22 cellular contexts compared by ENCODE assay signal in the genomic region with DNA sequence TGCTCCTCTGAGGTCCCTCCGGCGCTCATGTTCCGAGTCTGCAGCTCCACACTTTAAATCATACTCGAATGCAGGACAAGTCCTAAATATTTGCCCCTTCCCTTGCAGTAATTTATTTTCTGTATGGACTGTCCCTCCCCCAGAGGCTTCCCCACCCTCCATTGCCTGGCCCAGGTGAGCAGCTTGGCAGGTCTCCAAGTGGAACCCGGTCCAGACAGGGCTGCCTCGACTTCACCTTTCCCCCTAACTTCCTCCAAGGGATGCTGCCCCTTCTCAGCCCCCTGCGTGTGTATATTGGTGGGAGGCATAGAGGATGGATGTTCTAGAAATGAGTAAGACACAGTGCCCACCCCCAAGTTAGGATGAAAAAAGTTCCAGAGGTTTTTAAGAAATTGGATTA. TPM values are rescaled to one million over a fixed set of nuclear protein-coding genes. Genes with fewer than 3 reads are reported as not detected.
"Had no signal": no experiment of that assay in that cellular context is flagged by ENCODE, and none has a peak within 500 bp of the region (broad histone marks: within the 10 kb centered on the region; RNA-seq: fewer than 3 reads in every experiment).

No MANE protein-coding gene starts in this region.

- H3K27me3 Mint-ChIP-seq: activated naive CD8-positive, alpha-beta T cell had no signal

- DNase-seq: activated CD4-positive, alpha-beta T cell treated with anti-CD3 and anti-CD28 coated beads, Interleukin-2, amount 50 U/mL, for 48 hours; activated gamma-delta T cell; activated T-cell treated with anti-CD3 and anti-CD28 coated beads, Interleukin-2, amount 50 U/mL, for 4 hours; effector CD4-positive, alpha-beta T cell; heart right ventricle; left lung; mammary epithelial cell; naive B cell; pancreas; right lobe of liver; stimulated activated CD4-positive, alpha-beta T cell treated with anti-CD3 and anti-CD28 coated beads, Interleukin-4, amount 100 ng/mL, for 24 hours; T-helper 2 cell; testis; upper lobe of right lung; WERI-Rb-1 had no signal

- H3K36me3 ChIP-seq: left lung, pancreas, right lobe of liver, WERI-Rb-1 had no signal

- H3K27ac Mint-ChIP-seq: activated naive CD8-positive, alpha-beta T cell had no signal

- H3K36me3 Mint-ChIP-seq: activated naive CD8-positive, alpha-beta T cell; naive B cell; stimulated activated memory B cell treated with anti-CD40 and anti-IgM and Interleukin-4, amounts not matched to agents 10 μg/mL and 1 μg/mL and 100 μg/mL, for 72 hours had no signal

- H3K4me1 ChIP-seq: right lobe of liver had no signal

- H3K27ac ChIP-seq: right lobe of liver had no signal

- H3K27me3 ChIP-seq: heart right ventricle, left lung, pancreas, right lobe of liver, testis, upper lobe of right lung had no signal

- H3K9me3 ChIP-seq: heart right ventricle, left lung, pancreas, right lobe of liver, testis, upper lobe of right lung had no signal

- H3K9me3 Mint-ChIP-seq: activated T-cell treated with anti-CD3 and anti-CD28 coated beads, Interleukin-2, amount 50 U/mL, for 4 hours; naive B cell; stimulated activated memory B cell treated with anti-CD40 and anti-IgM and Interleukin-4, amounts not matched to agents 10 μg/mL and 1 μg/mL and 100 μg/mL, for 72 hours had no signal

RNA-seq across cellular contexts. Expression of a gene that starts 5.4 kb away (rescaled TPM):
- total RNA-seq: activated T-cell treated with anti-CD3 and anti-CD28 coated beads, Interleukin-2, amount 50 U/mL, for 4 hours; bronchial epithelial cell; cerebellum; esophagus mucosa; heart right ventricle; kidney epithelial cell; left lung; mammary epithelial cell; mononuclear cell; pancreas; right lobe of liver; upper lobe of right lung had no signal
- polyA plus RNA-seq: heart right ventricle, mammary epithelial cell, pancreas had no signal

RNA-seq across cellular contexts. Expression of a gene that starts 12.9 kb away (rescaled TPM):
- total RNA-seq: bronchial epithelial cell, mononuclear cell had no signal
